In genomic region chrY:15593476-15594160, GRCh38 we compare ENCODE assay signal across 16 cellular contexts.
DNase-seq lines count a peak whose midpoint lies in the region; ATAC-seq and TF ChIP-seq lines count a peak whose summit lies in the region.
"Had no signal": no experiment of that assay in that cellular context is flagged by ENCODE, and none has a peak within 500 bp of the region (broad histone marks: within the 10 kb centered on the region; RNA-seq: fewer than 3 reads in every experiment).

No MANE protein-coding gene starts in this region.

- ATAC-seq in left lobe of liver = no peak
- ATAC-seq: GM12878 had no signal

- peaks cover 3% of the 10 kb centered on the region for H3K27me3 Mint-ChIP-seq in activated CD4-positive, alpha-beta memory T cell treated with anti-CD3 and anti-CD28 coated beads for 36 hours
- H3K27me3 Mint-ChIP-seq: CD8-positive, alpha-beta memory T cell had no signal

- CTCF ChIA-PET in activated CD4-positive, alpha-beta memory T cell treated with anti-CD3 and anti-CD28 coated beads for 36 hours (lab: Charles Lee) = no interaction called here

- no peaks in the 10 kb centered on the region for H3K4me1 Mint-ChIP-seq in activated CD4-positive, alpha-beta memory T cell treated with anti-CD3 and anti-CD28 coated beads for 36 hours (ENCODE audit: low read depth)
- H3K4me1 Mint-ChIP-seq: CD8-positive, alpha-beta memory T cell had no signal

- WGBS in esophagus muscularis mucosa = no CpG with 5 or more reads among the region's 4 CpGs

- no peaks in the 10 kb centered on the region for H3K36me3 ChIP-seq in esophagus muscularis mucosa
- H3K36me3 ChIP-seq: BE2C had no signal

- DNase-seq in AG20443 (ENCODE audit: low spot score) (peak; percentile 11), HS-27A (ENCODE audit: low read depth) (peak; percentile 24), epithelial cell of esophagus (ENCODE audit: low read depth) (peak; percentile 79), renal cortical epithelial cell (ENCODE audit: low read depth) (peak; percentile 64), left lobe of liver (ENCODE audit: low spot score) (no peak), esophagus muscularis mucosa (ENCODE audit: extremely low spot score) (no peak), posterior vena cava (ENCODE audit: low spot score) (no peak)
- DNase-seq in activated CD4-positive, alpha-beta memory T cell treated with anti-CD3 and anti-CD28 coated beads for 36 hours = no peak
- DNase-seq: BE2C; CD8-positive, alpha-beta memory T cell; DMS79; GOT3; NCI-H187; NCI-H446; PC-9 had no signal

- no peak overlapping the region for H3K4me3 Mint-ChIP-seq in activated CD4-positive, alpha-beta memory T cell treated with anti-CD3 and anti-CD28 coated beads for 36 hours
- H3K4me3 Mint-ChIP-seq: CD8-positive, alpha-beta memory T cell had no signal

- H3K9me3 Mint-ChIP-seq in activated CD4-positive, alpha-beta memory T cell treated with anti-CD3 and anti-CD28 coated beads for 36 hours = no peaks in the 10 kb centered on the region
- H3K9me3 Mint-ChIP-seq: CD8-positive, alpha-beta memory T cell had no signal

- H3K4me3 ChIP-seq in epithelial cell of esophagus (ENCODE audit: low read length) = no peak overlapping the region
- H3K4me3 ChIP-seq in esophagus muscularis mucosa = no peak overlapping the region
- H3K4me3 ChIP-seq: GM12878, PC-9 had no signal

- no peaks in the 10 kb centered on the region for H3K36me3 Mint-ChIP-seq in activated CD4-positive, alpha-beta memory T cell treated with anti-CD3 and anti-CD28 coated beads for 36 hours
- H3K36me3 Mint-ChIP-seq: CD8-positive, alpha-beta memory T cell had no signal

- TF ChIP-seq POLR2A in esophagus muscularis mucosa (IDR thresholded peaks at IDR 0.05; ENCODE audit: low read depth) = no peak

- no peak overlapping the region for H3K27ac ChIP-seq in esophagus muscularis mucosa (replicated peaks in 1 of 4)
- H3K27ac ChIP-seq: PC-9 had no signal

- no peaks in the 10 kb centered on the region for H3K27me3 ChIP-seq in esophagus muscularis mucosa
- H3K27me3 ChIP-seq: BE2C had no signal

- H3K4me1 ChIP-seq in esophagus muscularis mucosa = no peaks in the 10 kb centered on the region
- H3K4me1 ChIP-seq: BE2C had no signal

- H3K27ac Mint-ChIP-seq in activated CD4-positive, alpha-beta memory T cell treated with anti-CD3 and anti-CD28 coated beads for 36 hours = no peak overlapping the region
- H3K27ac Mint-ChIP-seq: CD8-positive, alpha-beta memory T cell had no signal

- intact Hi-C loops in activated CD4-positive, alpha-beta memory T cell treated with anti-CD3 and anti-CD28 coated beads for 36 hours (cut with micrococcal nuclease) = no loop called here
- intact Hi-C loops in esophagus muscularis mucosa (cut with DNase I) = no loop called here
- intact Hi-C loops in posterior vena cava (cut with DNase I) = no loop called here

- TF ChIP-seq CTCF in epithelial cell of esophagus (IDR thresholded peaks at IDR 0.05; ENCODE audit: insufficient read depth, low read depth, low read length, missing control alignments) (no peak), esophagus muscularis mucosa (IDR thresholded peaks at IDR 0.05) (no peak)

- POLR2A ChIA-PET in activated CD4-positive, alpha-beta memory T cell treated with anti-CD3 and anti-CD28 coated beads for 36 hours (lab: Charles Lee) = no interaction called here

- TF ChIP-seq EP300 in esophagus muscularis mucosa (IDR thresholded peaks at IDR 0.05) = no peak

- H3K9me3 ChIP-seq in esophagus muscularis mucosa = no peaks in the 10 kb centered on the region
- H3K9me3 ChIP-seq: BE2C had no signal

Comparison
In these comparisons a context has a peak if more than half of its experiments do, and no peak if none do; other contexts are left out.
1. DNase-seq: peak in AG20443 (single experiment), HS-27A (single experiment), epithelial cell of esophagus (single experiment) and renal cortical epithelial cell (single experiment); none in left lobe of liver (single experiment), activated CD4-positive, alpha-beta memory T cell treated with anti-CD3 and anti-CD28 coated beads for 36 hours (single experiment), esophagus muscularis mucosa (single experiment) and posterior vena cava (single experiment).